26 cellular contexts compared by ENCODE assay signal in the genomic region with DNA sequence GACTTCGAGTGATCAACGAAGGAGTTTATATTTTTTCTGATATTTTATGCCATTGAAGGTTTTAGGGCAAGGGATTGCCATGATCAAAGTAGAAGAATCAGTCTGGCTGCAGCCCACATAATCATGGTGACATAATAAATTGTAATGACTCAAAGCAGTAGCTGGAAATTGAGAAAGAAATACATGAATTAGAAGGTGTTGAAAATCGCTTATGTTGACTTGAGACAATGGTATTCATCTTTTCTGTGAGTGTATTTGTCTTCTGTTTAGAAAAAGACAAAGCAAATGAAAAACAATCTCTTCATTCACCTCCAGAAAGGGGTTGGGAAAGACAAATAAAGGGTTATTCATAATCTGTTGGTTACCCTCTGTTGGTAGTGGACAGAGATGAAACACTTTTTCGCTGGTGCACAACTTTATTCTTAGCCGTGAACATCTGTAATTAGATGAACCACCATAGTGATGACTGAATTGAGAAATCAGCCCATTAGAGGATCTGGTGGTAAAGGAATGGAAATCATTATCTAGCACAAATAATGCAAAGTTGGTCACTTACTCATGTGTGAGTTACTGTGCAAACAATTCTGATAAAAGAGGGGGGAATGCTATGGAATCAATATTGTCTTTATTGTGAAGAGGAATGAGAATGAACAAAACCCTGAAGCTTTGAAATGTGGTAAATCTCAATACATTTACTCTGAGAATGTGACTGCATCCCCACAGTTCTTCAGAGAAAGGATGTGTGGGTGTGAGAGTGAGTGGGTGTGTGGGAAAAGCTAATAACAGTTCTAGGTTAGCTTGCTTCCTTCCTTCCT.
DNase-seq lines count a peak whose midpoint lies in the region; ATAC-seq and TF ChIP-seq lines count a peak whose summit lies in the region.
"Had no signal": no experiment of that assay in that cellular context is flagged by ENCODE, and none has a peak within 500 bp of the region (broad histone marks: within the 10 kb centered on the region; RNA-seq: fewer than 3 reads in every experiment).

No MANE protein-coding gene starts in this region.

- no peak overlapping the region for H3K27ac Mint-ChIP-seq in activated CD8-positive, alpha-beta T cell treated with anti-CD3 and anti-CD28 coated beads for 36 hours
- no peak overlapping the region for H3K27ac Mint-ChIP-seq in activated CD8-positive, alpha-beta T cell treated with anti-CD3 and anti-CD28 coated beads, Interleukin-2, amount 10 ng/mL, durations not matched to agents 7 days and 5 days
- H3K27ac Mint-ChIP-seq: activated naive CD4-positive, alpha-beta T cell treated with anti-CD3 and anti-CD28 coated beads for 36 hours; activated T-cell treated with anti-CD3 and anti-CD28 coated beads, Interleukin-2, amount 50 U/mL, for 24 hours had no signal

- TF ChIP-seq EP300 in esophagus muscularis mucosa (IDR thresholded peaks at IDR 0.05), result no peak

- H3K4me1 Mint-ChIP-seq in activated CD8-positive, alpha-beta T cell treated with anti-CD3 and anti-CD28 coated beads for 36 hours (ENCODE audit: low read depth), result peaks cover 7% of the 10 kb centered on the region
- H3K4me1 Mint-ChIP-seq in activated CD8-positive, alpha-beta T cell treated with anti-CD3 and anti-CD28 coated beads, Interleukin-2, amount 10 ng/mL, durations not matched to agents 7 days and 5 days (ENCODE audit: low read depth), result no peaks in the 10 kb centered on the region

- no peak for TF ChIP-seq CTCF in activated CD8-positive, alpha-beta T cell treated with anti-CD3 and anti-CD28 coated beads for 36 hours (IDR thresholded peaks at IDR 0.05)
- TF ChIP-seq CTCF in RWPE2 (IDR thresholded peaks at IDR 0.05; ENCODE audit: poor library complexity, severe bottlenecking) (no peak), foreskin fibroblast (IDR thresholded peaks at IDR 0.05; ENCODE audit: low read depth, low read length) (no peak), esophagus muscularis mucosa (IDR thresholded peaks at IDR 0.05) (no peak)

- H3K4me3 ChIP-seq in RWPE2 (ENCODE audit: severe bottlenecking), result no peak overlapping the region
- no peak overlapping the region for H3K4me3 ChIP-seq in foreskin fibroblast (ENCODE audit: low read depth in 1 of 2, low read length in 2 of 2)
- no peak overlapping the region for H3K4me3 ChIP-seq in esophagus muscularis mucosa
- H3K4me3 ChIP-seq: esophagus squamous epithelium, heart right ventricle, Peyer's patch, spleen, upper lobe of left lung had no signal

- no peaks in the 10 kb centered on the region for H3K9me3 Mint-ChIP-seq in activated CD8-positive, alpha-beta T cell treated with anti-CD3 and anti-CD28 coated beads for 36 hours
- H3K9me3 Mint-ChIP-seq in activated CD8-positive, alpha-beta T cell treated with anti-CD3 and anti-CD28 coated beads, Interleukin-2, amount 10 ng/mL, durations not matched to agents 7 days and 5 days (ENCODE audit: insufficient read depth), result no peaks in the 10 kb centered on the region
- H3K9me3 Mint-ChIP-seq: activated naive CD4-positive, alpha-beta T cell treated with anti-CD3 and anti-CD28 coated beads for 36 hours; activated T-cell treated with anti-CD3 and anti-CD28 coated beads, Interleukin-2, amount 50 U/mL, for 24 hours had no signal

- peak; percentile 5 for DNase-seq in activated CD8-positive, alpha-beta T cell treated with anti-CD3 and anti-CD28 coated beads for 36 hours
- no peak for DNase-seq in activated CD8-positive, alpha-beta T cell treated with anti-CD3 and anti-CD28 coated beads, Interleukin-2, amount 10 ng/mL, durations not matched to agents 7 days and 5 days
- DNase-seq in RWPE2 (ENCODE audit: low spot score), result no peak
- DNase-seq in foreskin fibroblast, result peak; percentile 40 to 66
- DNase-seq in esophagus muscularis mucosa (ENCODE audit: extremely low spot score), result no peak
- DNase-seq in dedifferentiated amniotic fluid mesenchymal stem cell (ENCODE audit: extremely low spot score), result no peak
- no peak for DNase-seq in germinal center (ENCODE audit: low spot score)
- DNase-seq in NK-92 (lab: John Stamatoyannopoulos, UW; ENCODE audit: unreplicated experiment), result no peak
- DNase-seq: activated naive CD4-positive, alpha-beta T cell treated with anti-CD3 and anti-CD28 coated beads for 36 hours; activated T-cell treated with anti-CD3 and anti-CD28 coated beads, Interleukin-2, amount 50 U/mL, for 24 hours; anterior cingulate cortex; effector CD8-positive, alpha-beta T cell; esophagus squamous epithelium; GOT3; heart right ventricle; KG1; left ventricle myocardium superior; NCI-H187 treated with DMSO at 0.1 percent for 48 hours; NCI-H226; NCI-H82; Peyer's patch; SK-N-SH; spleen; T-helper 9 cell; upper lobe of left lung had no signal

- no peak for TF ChIP-seq POLR2A in esophagus muscularis mucosa (IDR thresholded peaks at IDR 0.05; ENCODE audit: low read depth)

- POLR2A ChIA-PET in activated CD8-positive, alpha-beta T cell treated with anti-CD3 and anti-CD28 coated beads for 36 hours (lab: Charles Lee), result interaction anchor here (0.6 kb wide), 1 partner anchor 383 kb away, joined by 4 read pairs; no protein-coding TSS in a partner anchor
- POLR2A ChIA-PET in activated CD8-positive, alpha-beta T cell treated with anti-CD3 and anti-CD28 coated beads, Interleukin-2, amount 10 ng/mL, durations not matched to agents 7 days and 5 days (lab: Charles Lee), result no interaction called here

- H3K27me3 Mint-ChIP-seq in activated CD8-positive, alpha-beta T cell treated with anti-CD3 and anti-CD28 coated beads for 36 hours, result no peaks in the 10 kb centered on the region
- no peaks in the 10 kb centered on the region for H3K27me3 Mint-ChIP-seq in activated CD8-positive, alpha-beta T cell treated with anti-CD3 and anti-CD28 coated beads, Interleukin-2, amount 10 ng/mL, durations not matched to agents 7 days and 5 days (ENCODE audit: low read depth)
- H3K27me3 Mint-ChIP-seq: activated T-cell treated with anti-CD3 and anti-CD28 coated beads, Interleukin-2, amount 50 U/mL, for 24 hours had no signal

- CTCF ChIA-PET in activated CD8-positive, alpha-beta T cell treated with anti-CD3 and anti-CD28 coated beads for 36 hours (lab: Charles Lee), result no interaction called here
- CTCF ChIA-PET in activated CD8-positive, alpha-beta T cell treated with anti-CD3 and anti-CD28 coated beads, Interleukin-2, amount 10 ng/mL, durations not matched to agents 7 days and 5 days (lab: Charles Lee), result no interaction called here

- H3K36me3 ChIP-seq in RWPE2 (ENCODE audit: low read depth), result no peaks in the 10 kb centered on the region
- H3K36me3 ChIP-seq in esophagus muscularis mucosa, result no peaks in the 10 kb centered on the region
- H3K36me3 ChIP-seq: esophagus squamous epithelium, heart right ventricle, Peyer's patch, spleen, upper lobe of left lung had no signal

- intact Hi-C loops in activated CD8-positive, alpha-beta T cell treated with anti-CD3 and anti-CD28 coated beads for 36 hours (cut with micrococcal nuclease), result no loop called here
- intact Hi-C loops in esophagus muscularis mucosa (cut with DNase I), result no loop called here

- H3K27ac ChIP-seq in RWPE2 (ENCODE audit: poor library complexity, severe bottlenecking), result peak overlapping the region; percentile 64
- H3K27ac ChIP-seq in esophagus muscularis mucosa (replicated peaks in 1 of 4), result no peak overlapping the region
- H3K27ac ChIP-seq: C4-2B, esophagus squamous epithelium, heart right ventricle, Peyer's patch, spleen, upper lobe of left lung had no signal

- 93% methylated on average over 5 of the region's 5 CpGs for WGBS in esophagus muscularis mucosa

- H3K36me3 Mint-ChIP-seq in activated CD8-positive, alpha-beta T cell treated with anti-CD3 and anti-CD28 coated beads for 36 hours (ENCODE audit: low read depth), result no peaks in the 10 kb centered on the region
- H3K36me3 Mint-ChIP-seq in activated CD8-positive, alpha-beta T cell treated with anti-CD3 and anti-CD28 coated beads, Interleukin-2, amount 10 ng/mL, durations not matched to agents 7 days and 5 days (ENCODE audit: low read depth), result no peaks in the 10 kb centered on the region

- H3K9me3 ChIP-seq in RWPE2 (ENCODE audit: severe bottlenecking) (no peaks in the 10 kb centered on the region), esophagus muscularis mucosa (no peaks in the 10 kb centered on the region)
- H3K9me3 ChIP-seq: esophagus squamous epithelium, heart right ventricle, Peyer's patch, SK-N-SH, spleen, upper lobe of left lung had no signal

- peaks cover 28% of the 10 kb centered on the region for H3K4me1 ChIP-seq in RWPE2 (ENCODE audit: insufficient read depth, poor library complexity, severe bottlenecking)
- H3K4me1 ChIP-seq in esophagus muscularis mucosa, result no peaks in the 10 kb centered on the region
- H3K4me1 ChIP-seq: esophagus squamous epithelium, heart right ventricle, Peyer's patch, spleen, upper lobe of left lung had no signal

- no peak for ATAC-seq in activated CD8-positive, alpha-beta T cell treated with anti-CD3 and anti-CD28 coated beads for 36 hours
- ATAC-seq in activated CD8-positive, alpha-beta T cell treated with anti-CD3 and anti-CD28 coated beads, Interleukin-2, amount 10 ng/mL, durations not matched to agents 7 days and 5 days, result no peak
- peak; percentile 86 for ATAC-seq in RWPE2 (ENCODE audit: low read depth)
- ATAC-seq: heart right ventricle, left ventricle myocardium superior had no signal

- no peak overlapping the region for H3K4me3 Mint-ChIP-seq in activated CD8-positive, alpha-beta T cell treated with anti-CD3 and anti-CD28 coated beads for 36 hours
- H3K4me3 Mint-ChIP-seq in activated CD8-positive, alpha-beta T cell treated with anti-CD3 and anti-CD28 coated beads, Interleukin-2, amount 10 ng/mL, durations not matched to agents 7 days and 5 days, result no peak overlapping the region
- H3K4me3 Mint-ChIP-seq: activated naive CD4-positive, alpha-beta T cell treated with anti-CD3 and anti-CD28 coated beads for 36 hours; activated T-cell treated with anti-CD3 and anti-CD28 coated beads, Interleukin-2, amount 50 U/mL, for 24 hours had no signal

- no peaks in the 10 kb centered on the region for H3K27me3 ChIP-seq in RWPE2 (ENCODE audit: insufficient read depth, poor library complexity, severe bottlenecking)
- no peaks in the 10 kb centered on the region for H3K27me3 ChIP-seq in esophagus muscularis mucosa
- H3K27me3 ChIP-seq: esophagus squamous epithelium, heart right ventricle, Peyer's patch, spleen, upper lobe of left lung had no signal

Comparison
In these comparisons a context has a peak if more than half of its experiments do, and no peak if none do; other contexts are left out.
1. DNase-seq: peak in activated CD8-positive, alpha-beta T cell treated with anti-CD3 and anti-CD28 coated beads for 36 hours (single experiment) and foreskin fibroblast (2 of 2); none in activated CD8-positive, alpha-beta T cell treated with anti-CD3 and anti-CD28 coated beads, Interleukin-2, amount 10 ng/mL, durations not matched to agents 7 days and 5 days (single experiment), RWPE2 (single experiment), esophagus muscularis mucosa (single experiment), dedifferentiated amniotic fluid mesenchymal stem cell (single experiment), germinal center (single experiment) and NK-92 (single experiment).